Comparison of ENCODE assay signal across 2 cellular contexts in genomic region chr1:72235931-72236330, GRCh38. TPM values are rescaled to one million over a fixed set of nuclear protein-coding genes. Genes with fewer than 3 reads are reported as not detected.
"Had no signal": no experiment of that assay in that cellular context is flagged by ENCODE, and none has a peak within 500 bp of the region (broad histone marks: within the 10 kb centered on the region; RNA-seq: fewer than 3 reads in every experiment).

No MANE protein-coding gene starts in this region.

RNA-seq across cellular contexts. Expression of gene NEGR1, which starts 46.4 kb away (rescaled TPM):
- total RNA-seq: naive thymus-derived CD8-positive, alpha-beta T cell; natural killer cell treated with Interleukin-12 subunit alpha and Interleukin-12 subunit beta and Interleukin-15 and Interleukin-18, amount 100 ng/mL, for 72 hours had no signal
- polyA plus RNA-seq: naive thymus-derived CD8-positive, alpha-beta T cell had no signal
